ENCODE assay signal across 8 cellular contexts in genomic region chr4:173990126-173990878, GRCh38.
DNase-seq lines count a peak whose midpoint lies in the region; ATAC-seq and TF ChIP-seq lines count a peak whose summit lies in the region.

No MANE protein-coding gene starts in this region.

- no peaks in the 10 kb centered on the region for H3K79me2 ChIP-seq in osteoblast (ENCODE audit: insufficient read depth, low read length)

- no peaks in the 10 kb centered on the region for H3K27me3 ChIP-seq in osteoblast (ENCODE audit: insufficient read depth, low read length)

- no peak overlapping the region for H3K27ac Mint-ChIP-seq in T-helper 17 cell

- no peaks in the 10 kb centered on the region for H3K4me1 ChIP-seq in osteoblast (ENCODE audit: insufficient read depth, low read length)

- TF ChIP-seq POLR2A in erythroblast (IDR thresholded peaks at IDR 0.05; ENCODE audit: low read length) = no peak

- H3K27ac ChIP-seq in osteoblast (ENCODE audit: low read depth, low read length) = no peak overlapping the region

- H3K4me2 ChIP-seq in osteoblast (ENCODE audit: insufficient read depth, low read length) = no peak overlapping the region

- DNase-seq in NCI-H2107 treated with DMSO at 0.1 percent for 48 hours (lab: John Stamatoyannopoulos, UW; ENCODE audit: unreplicated experiment) (peak; percentile 3), NCI-H2107 (lab: John Stamatoyannopoulos, UW) (no peak), NCI-H69 (lab: John Stamatoyannopoulos, UW) (peak; percentile 71), erythroblast (lab: John Stamatoyannopoulos, UW) (peak; percentile 26 to 30), osteoblast (ENCODE audit: insufficient read length, low spot score, missing footprints) (peak; percentile 66), T-helper 17 cell (no peak)
- no peak for DNase-seq in activated CD8-positive, alpha-beta memory T cell treated with anti-CD3 and anti-CD28 coated beads for 24 hours

- H4K20me1 ChIP-seq in osteoblast (ENCODE audit: insufficient read depth, low read length) = no peaks in the 10 kb centered on the region

- no peak overlapping the region for H2AFZ ChIP-seq in osteoblast (ENCODE audit: low read length)

- no peaks in the 10 kb centered on the region for H3K36me3 ChIP-seq in osteoblast (ENCODE audit: insufficient read depth, low read length)

- H3K9me3 ChIP-seq in osteoblast (ENCODE audit: low read depth, low read length) (no peaks in the 10 kb centered on the region), T-helper 17 cell (ENCODE audit: control insufficient read depth, low read length, poor library complexity, severe bottlenecking) (no peaks in the 10 kb centered on the region)

- no peak overlapping the region for H3K4me3 Mint-ChIP-seq in T-helper 17 cell

- ATAC-seq in GM19023 (IDR thresholded peaks at IDR 0.05; ENCODE audit: unreplicated experiment) (no peak), T-helper 17 cell (no peak)

- TF ChIP-seq CTCF in osteoblast (IDR thresholded peaks at IDR 0.05; ENCODE audit: extremely low read depth, low read depth, low read length) = peak; percentile 56

- H3K4me1 Mint-ChIP-seq in T-helper 17 cell = no peaks in the 10 kb centered on the region

- H3K4me3 ChIP-seq in osteoblast (ENCODE audit: insufficient read depth, low read length) = no peak overlapping the region

- H3K36me3 Mint-ChIP-seq in T-helper 17 cell (ENCODE audit: low read depth) = no peaks in the 10 kb centered on the region

- H3K27me3 Mint-ChIP-seq in T-helper 17 cell = no peaks in the 10 kb centered on the region

Comparison
In these comparisons a context has a peak if more than half of its experiments do, and no peak if none do; other contexts are left out.
1. DNase-seq: peak in NCI-H2107 treated with DMSO at 0.1 percent for 48 hours (single experiment), NCI-H69 (single experiment), erythroblast (2 of 2) and osteoblast (single experiment); none in NCI-H2107 (single experiment), T-helper 17 cell (0 of 3) and activated CD8-positive, alpha-beta memory T cell treated with anti-CD3 and anti-CD28 coated beads for 24 hours (single experiment).